In genomic region chr20:14219801-14220461, GRCh38 we compare ENCODE assay signal across 16 cellular contexts.
A peak's percentile ranks its signal among the peaks of the same experiment; 100 is the strongest.
DNase-seq lines count a peak whose midpoint lies in the region; ATAC-seq, FAIRE-seq and TF ChIP-seq lines count a peak whose summit lies in the region.
"Had no signal": no experiment of that assay in that cellular context is flagged by ENCODE, and none has a peak within 500 bp of the region (broad histone marks: within the 10 kb centered on the region; RNA-seq: fewer than 3 reads in every experiment).

No MANE protein-coding gene starts in this region.

- TF ChIP-seq CTCF in bronchial epithelial cell (IDR thresholded peaks at IDR 0.05; ENCODE audit: insufficient read depth, low read length, severe bottlenecking), result no peak

- H3K36me3 Mint-ChIP-seq in stimulated activated naive B cell treated with anti-CD40 and anti-IgM and Interleukin-4, amounts not matched to agents 10 μg/mL and 1 μg/mL and 100 μg/mL, for 72 hours, result no peaks in the 10 kb centered on the region
- H3K36me3 Mint-ChIP-seq: stimulated activated effector memory CD8-positive, alpha-beta T cell treated with anti-CD3 and anti-CD28 coated beads, Interleukin-12 subunit alpha, Interleukin-12 subunit beta, amount 100 ng/mL, for 72 hours had no signal

- H3K9me3 ChIP-seq in neuronal stem cell (replicated peaks in 1 of 2; ENCODE audit: control insufficient read depth in 2 of 2, insufficient read depth in 1 of 2, low read depth in 1 of 2, low read length in 2 of 2), result peaks cover 0 to 4% of the 10 kb centered on the region in 2 donors

- no peak overlapping the region for H3K4me3 Mint-ChIP-seq in stimulated activated naive B cell treated with anti-CD40 and anti-IgM and Interleukin-4, amounts not matched to agents 10 μg/mL and 1 μg/mL and 100 μg/mL, for 72 hours
- H3K4me3 Mint-ChIP-seq: nephron; stimulated activated effector memory CD8-positive, alpha-beta T cell treated with anti-CD3 and anti-CD28 coated beads, Interleukin-12 subunit alpha, Interleukin-12 subunit beta, amount 100 ng/mL, for 72 hours had no signal

- no peak for FAIRE-seq in bronchial epithelial cell (lab: Jason Lieb, UNC)

- H3K27me3 Mint-ChIP-seq in stimulated activated naive B cell treated with anti-CD40 and anti-IgM and Interleukin-4, amounts not matched to agents 10 μg/mL and 1 μg/mL and 100 μg/mL, for 72 hours, result no peaks in the 10 kb centered on the region

- no peak overlapping the region for H3K27ac Mint-ChIP-seq in stimulated activated naive B cell treated with anti-CD40 and anti-IgM and Interleukin-4, amounts not matched to agents 10 μg/mL and 1 μg/mL and 100 μg/mL, for 72 hours
- H3K27ac Mint-ChIP-seq: nephron; stimulated activated effector memory CD8-positive, alpha-beta T cell treated with anti-CD3 and anti-CD28 coated beads, Interleukin-12 subunit alpha, Interleukin-12 subunit beta, amount 100 ng/mL, for 72 hours had no signal

- H4K8ac ChIP-seq in neuronal stem cell (ENCODE audit: low read depth, low read length), result no peak overlapping the region

- peaks cover 0 to 2% of the 10 kb centered on the region in 2 donors for H3K9me3 Mint-ChIP-seq in stimulated activated naive B cell treated with anti-CD40 and anti-IgM and Interleukin-4, amounts not matched to agents 10 μg/mL and 1 μg/mL and 100 μg/mL, for 72 hours

- H3K79me1 ChIP-seq in neuronal stem cell (ENCODE audit: low read depth, low read length), result no peaks in the 10 kb centered on the region

- H2AK5ac ChIP-seq in neuronal stem cell (ENCODE audit: low read depth, low read length), result no peak overlapping the region

- H3K27me3 ChIP-seq in bronchial epithelial cell (ENCODE audit: control insufficient read depth, insufficient read depth, low read length) (no peaks in the 10 kb centered on the region), neuronal stem cell (ENCODE audit: control insufficient read depth in 3 of 3, insufficient read depth in 3 of 3, low read depth in 1 of 3, low read length in 3 of 3) (no peaks in the 10 kb centered on the region)

- no peak overlapping the region for H3K9ac ChIP-seq in neuronal stem cell (ENCODE audit: low read depth, low read length, poor library complexity)

- H3K36me3 ChIP-seq in bronchial epithelial cell (ENCODE audit: control insufficient read depth, insufficient read depth, low read length) (no peaks in the 10 kb centered on the region), neuronal stem cell (replicated peaks in 1 of 2; ENCODE audit: control insufficient read depth in 2 of 2, insufficient read depth in 2 of 2, low read length in 2 of 2) (no peaks in the 10 kb centered on the region)

- H2AFZ ChIP-seq in neuronal stem cell (ENCODE audit: low read length), result no peak overlapping the region

- H3K4me1 ChIP-seq in neuronal stem cell (ENCODE audit: control insufficient read depth in 2 of 2, insufficient read depth in 1 of 2, low read depth in 1 of 2, low read length in 2 of 2), result no peaks in the 10 kb centered on the region

- no peak for ATAC-seq in stimulated activated naive B cell treated with anti-CD40 and anti-IgM and Interleukin-4, amounts not matched to agents 10 μg/mL and 1 μg/mL and 100 μg/mL, for 72 hours (replicated peaks)
- ATAC-seq in HG02970 (IDR thresholded peaks at IDR 0.05; ENCODE audit: low FRiP score, unreplicated experiment), result no peak
- ATAC-seq in GM19395 (IDR thresholded peaks at IDR 0.05; ENCODE audit: unreplicated experiment), result no peak
- ATAC-seq: left lobe of liver; stimulated activated effector memory CD8-positive, alpha-beta T cell treated with anti-CD3 and anti-CD28 coated beads, Interleukin-12 subunit alpha, Interleukin-12 subunit beta, amount 100 ng/mL, for 72 hours had no signal

- no peak overlapping the region for H2BK5ac ChIP-seq in neuronal stem cell (ENCODE audit: low read length)

- H3K4me1 Mint-ChIP-seq in stimulated activated naive B cell treated with anti-CD40 and anti-IgM and Interleukin-4, amounts not matched to agents 10 μg/mL and 1 μg/mL and 100 μg/mL, for 72 hours, result no peaks in the 10 kb centered on the region
- H3K4me1 Mint-ChIP-seq: nephron; stimulated activated effector memory CD8-positive, alpha-beta T cell treated with anti-CD3 and anti-CD28 coated beads, Interleukin-12 subunit alpha, Interleukin-12 subunit beta, amount 100 ng/mL, for 72 hours had no signal

- no peak overlapping the region for H3K4me2 ChIP-seq in neuronal stem cell (ENCODE audit: insufficient read depth, low read length, poor library complexity, severe bottlenecking)

- no peak overlapping the region for H2BK15ac ChIP-seq in neuronal stem cell (ENCODE audit: low read length)

- DNase-seq in NCI-H82 (lab: John Stamatoyannopoulos, UW) (peak; percentile 61), NCI-H82 treated with DMSO at 0.1 percent for 48 hours (lab: John Stamatoyannopoulos, UW; ENCODE audit: unreplicated experiment) (no peak), NCI-H1048 (lab: John Stamatoyannopoulos, UW) (peak; percentile 64), bronchial epithelial cell (ENCODE audit: low read depth) (peak; percentile 75), neuronal stem cell (ENCODE audit: low spot score) (no peak)
- no peak for DNase-seq in stimulated activated naive B cell treated with anti-CD40 and anti-IgM and Interleukin-4, amounts not matched to agents 10 μg/mL and 1 μg/mL and 100 μg/mL, for 72 hours
- DNase-seq: activated CD8-positive, alpha-beta memory T cell treated with anti-CD3 and anti-CD28 coated beads for 24 hours; activated naive CD4-positive, alpha-beta T cell; DMS 273 treated with DMSO at 0.1 percent for 48 hours; retina; stimulated activated CD4-positive, alpha-beta T cell treated with anti-CD3 and anti-CD28 coated beads, Interleukin-4, amount 100 ng/mL, for 1 hour had no signal

- no peak overlapping the region for H3K23ac ChIP-seq in neuronal stem cell (ENCODE audit: low read depth, low read length, poor library complexity)

- H4K91ac ChIP-seq in neuronal stem cell (ENCODE audit: low read depth, low read length, poor library complexity), result no peak overlapping the region

- peak overlapping the region; percentile 35 for H3K18ac ChIP-seq in neuronal stem cell (ENCODE audit: low read length)

- WGBS in neuronal stem cell (ENCODE audit: extremely low coverage in 2 of 2, insufficient read length in 2 of 2, insufficient replicate concordance in 1 of 2), 2 donors, result no CpG with 5 or more reads among the region's 4 CpGs

- no peak overlapping the region for H3K27ac ChIP-seq in neuronal stem cell (replicated peaks; ENCODE audit: low read length)

- H2BK120ac ChIP-seq in neuronal stem cell (ENCODE audit: low read depth, low read length), result no peak overlapping the region

- no peak overlapping the region for H3K4ac ChIP-seq in neuronal stem cell (ENCODE audit: low read length)

- no peak overlapping the region for H3K14ac ChIP-seq in neuronal stem cell (ENCODE audit: low read length)

- H2BK12ac ChIP-seq in neuronal stem cell (ENCODE audit: low read length), result no peak overlapping the region

- H3K4me3 ChIP-seq in bronchial epithelial cell (ENCODE audit: low read depth, low read length) (no peak overlapping the region), neuronal stem cell (ENCODE audit: low read length in 2 of 2) (no peak overlapping the region)

Comparison
In these comparisons a context has a peak if more than half of its experiments do, and no peak if none do; other contexts are left out.
1. DNase-seq: peak in NCI-H82 (single experiment), NCI-H1048 (single experiment) and bronchial epithelial cell (single experiment); none in NCI-H82 treated with DMSO at 0.1 percent for 48 hours (single experiment), neuronal stem cell (single experiment) and stimulated activated naive B cell treated with anti-CD40 and anti-IgM and Interleukin-4, amounts not matched to agents 10 μg/mL and 1 μg/mL and 100 μg/mL, for 72 hours (single experiment).